19 cellular contexts compared by ENCODE assay signal in the genomic region with DNA sequence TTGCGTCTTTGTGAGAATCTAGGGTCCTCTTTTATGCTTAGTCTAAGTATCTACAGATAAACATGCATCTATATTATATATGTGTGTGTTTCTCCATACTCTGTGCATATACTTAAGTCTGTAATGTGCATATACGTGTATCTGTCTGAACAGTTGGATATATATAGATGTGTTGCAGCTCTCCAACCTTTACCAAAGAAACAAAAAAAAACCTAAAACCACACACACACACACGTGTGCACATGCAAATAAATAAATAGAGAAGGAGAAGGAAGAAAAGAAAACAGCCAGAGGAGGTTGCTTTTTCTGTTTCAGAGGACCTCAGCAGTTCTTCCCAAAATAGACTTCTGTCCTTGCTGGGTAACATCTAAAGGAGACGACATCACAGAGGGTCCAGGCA.
"Had no signal": no experiment of that assay in that cellular context is flagged by ENCODE, and none has a peak within 500 bp of the region (broad histone marks: within the 10 kb centered on the region; RNA-seq: fewer than 3 reads in every experiment).

No MANE protein-coding gene starts in this region.

- H3K79me2 ChIP-seq: parathyroid adenoma had no signal

- H3K27me3 Mint-ChIP-seq: activated T-cell treated with anti-CD3 and anti-CD28 coated beads, Interleukin-2, amount 50 U/mL, for 24 hours; brain; dendritic cell treated with granulocyte-macrophage colony-stimulating factor and Interleukin-4, amounts not matched to agents 40 ng/mL and 50 ng/mL, for 4 days had no signal

- H3K9me3 Mint-ChIP-seq: activated naive CD4-positive, alpha-beta T cell treated with anti-CD3 and anti-CD28 coated beads, Interleukin-2, amount 50 U/mL, for 72 hours; activated T-cell treated with anti-CD3 and anti-CD28 coated beads, Interleukin-2, amount 50 U/mL, for 24 hours; brain; dendritic cell treated with granulocyte-macrophage colony-stimulating factor and Interleukin-4, amounts not matched to agents 40 ng/mL and 50 ng/mL, for 4 days; effector memory CD8-positive, alpha-beta T cell had no signal

- H3K9me3 ChIP-seq: lower lobe of right lung, stomach, thoracic aorta had no signal

- ATAC-seq: activated CD8-positive, alpha-beta memory T cell treated with anti-CD3 and anti-CD28 coated beads, Interleukin-2, amount 10 ng/mL, durations not matched to agents 7 days and 5 days; activated naive CD4-positive, alpha-beta T cell treated with anti-CD3 and anti-CD28 coated beads, Interleukin-2, amount 50 U/mL, for 72 hours; effector memory CD8-positive, alpha-beta T cell; lower lobe of right lung had no signal

- H3K27ac ChIP-seq: epithelial cell of prostate, lower lobe of right lung, parathyroid adenoma, skin epidermis, stomach, thoracic aorta had no signal

- DNase-seq: activated CD4-positive, alpha-beta T cell treated with anti-CD3 and anti-CD28 coated beads for 1 hour; activated CD4-positive, alpha-beta T cell treated with anti-CD3 and anti-CD28 coated beads, Interleukin-2, amount 50 U/mL, for 48 hours; activated CD8-positive, alpha-beta memory T cell treated with anti-CD3 and anti-CD28 coated beads, Interleukin-2, amount 10 ng/mL, durations not matched to agents 7 days and 5 days; activated effector memory CD4-positive, alpha-beta T cell treated with Interleukin-2 at 50 U/mL for 16 hours; activated T-cell treated with anti-CD3 and anti-CD28 coated beads, Interleukin-2, amount 50 U/mL, for 24 hours; amygdala; cerebellar nuclear complex; effector memory CD8-positive, alpha-beta T cell; lower lobe of right lung; midbrain; stimulated activated CD4-positive, alpha-beta T cell treated with anti-CD3 and anti-CD28 coated beads, Interleukin-4, amount 100 ng/mL, for 4 hours; stomach had no signal

- H3K4me1 ChIP-seq: parathyroid adenoma had no signal

- H3K9ac ChIP-seq: parathyroid adenoma had no signal

- H3K36me3 ChIP-seq: lower lobe of right lung, stomach, thoracic aorta had no signal

- H2AFZ ChIP-seq: parathyroid adenoma had no signal

- H3K36me3 Mint-ChIP-seq: activated CD8-positive, alpha-beta memory T cell treated with anti-CD3 and anti-CD28 coated beads, Interleukin-2, amount 10 ng/mL, durations not matched to agents 7 days and 5 days; activated naive CD4-positive, alpha-beta T cell treated with anti-CD3 and anti-CD28 coated beads, Interleukin-2, amount 50 U/mL, for 72 hours; brain had no signal

- H3K27ac Mint-ChIP-seq: activated CD8-positive, alpha-beta memory T cell treated with anti-CD3 and anti-CD28 coated beads, Interleukin-2, amount 10 ng/mL, durations not matched to agents 7 days and 5 days; activated naive CD4-positive, alpha-beta T cell treated with anti-CD3 and anti-CD28 coated beads, Interleukin-2, amount 50 U/mL, for 72 hours; activated T-cell treated with anti-CD3 and anti-CD28 coated beads, Interleukin-2, amount 50 U/mL, for 24 hours; dendritic cell treated with granulocyte-macrophage colony-stimulating factor and Interleukin-4, amounts not matched to agents 40 ng/mL and 50 ng/mL, for 4 days; effector memory CD8-positive, alpha-beta T cell had no signal

- H3K4me3 Mint-ChIP-seq: activated CD8-positive, alpha-beta memory T cell treated with anti-CD3 and anti-CD28 coated beads, Interleukin-2, amount 10 ng/mL, durations not matched to agents 7 days and 5 days; activated T-cell treated with anti-CD3 and anti-CD28 coated beads, Interleukin-2, amount 50 U/mL, for 24 hours; dendritic cell treated with granulocyte-macrophage colony-stimulating factor and Interleukin-4, amounts not matched to agents 40 ng/mL and 50 ng/mL, for 4 days; effector memory CD8-positive, alpha-beta T cell had no signal

- H3K27me3 ChIP-seq: stomach had no signal

- H3K4me3 ChIP-seq: lower lobe of right lung, skin epidermis, stomach, thoracic aorta had no signal
